Comparison of ENCODE assay signal across 8 cellular contexts in the genomic region with DNA sequence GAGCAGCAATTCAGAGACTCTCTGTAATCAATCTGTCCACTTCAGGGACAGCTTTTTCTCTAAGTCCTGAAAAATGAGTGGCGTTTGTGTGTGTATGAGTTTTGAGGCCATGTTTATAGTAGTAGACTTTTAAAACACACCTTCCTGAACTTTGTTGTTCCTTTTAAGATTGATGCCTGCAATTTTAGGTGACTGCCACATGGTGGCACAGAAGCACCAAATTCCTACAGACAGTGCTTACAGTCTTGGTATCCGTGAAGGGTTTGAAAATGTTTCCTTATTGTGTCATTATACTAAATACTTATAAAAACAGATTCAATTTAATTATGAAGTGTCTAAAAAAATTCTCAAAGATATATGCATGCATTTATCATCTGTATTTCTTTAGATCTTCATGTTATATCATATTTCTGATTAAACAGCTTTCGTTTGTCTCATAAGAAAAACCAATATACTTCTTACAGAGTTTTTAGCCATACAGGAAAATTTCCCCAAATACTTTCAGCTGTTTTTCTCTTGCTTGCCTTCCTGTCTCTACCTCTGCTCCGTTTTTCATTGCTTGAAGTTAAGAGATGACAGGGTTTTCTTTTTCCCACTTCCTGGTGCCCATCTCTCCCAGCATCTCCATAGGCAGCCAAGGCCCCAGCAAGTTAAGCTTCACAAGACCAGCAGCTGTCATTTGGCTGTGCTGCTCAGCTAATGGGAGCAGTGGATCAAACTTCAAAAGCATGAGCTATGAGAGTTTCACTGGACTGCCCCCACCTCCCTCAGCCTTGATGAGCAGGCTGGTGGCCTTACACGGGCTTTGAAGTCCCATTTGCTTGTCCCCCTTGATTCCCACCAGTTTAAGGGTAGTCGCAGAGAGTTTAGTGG.
DNase-seq lines count a peak whose midpoint lies in the region; ATAC-seq and TF ChIP-seq lines count a peak whose summit lies in the region.

No MANE protein-coding gene starts in this region.

- 80 to 82% methylated on average over 6 of the region's 6 CpGs for WGBS in lower leg skin, 2 donors
- WGBS in thyroid gland, 2 donors: 74 to 77% methylated on average over 6 of the region's 6 CpGs

- ATAC-seq in HCT116: peak; percentile 50; the same call in 1 of the 2 replicates

- no peak for TF ChIP-seq POLR2A in HCT116 (IDR thresholded peaks at IDR 0.05; ENCODE audit: borderline replicate concordance, extremely low read depth, insufficient read depth, insufficient read length)
- TF ChIP-seq POLR2A in lower leg skin (IDR thresholded peaks at IDR 0.05): no peak
- no peak for TF ChIP-seq POLR2A in thyroid gland (IDR thresholded peaks at IDR 0.05)

- intact Hi-C loops in HCT116 (cut with micrococcal nuclease) (no loop called here), lower leg skin (cut with DNase I; ENCODE audit: low total_unique reads) (no loop called here), thyroid gland (cut with DNase I) (no loop called here)

- no peaks in the 10 kb centered on the region for H3K9me3 ChIP-seq in HCT116 (ENCODE audit: control insufficient read depth in 1 of 2, insufficient read depth in 1 of 2, low read depth in 1 of 2, low read length in 2 of 2)
- H3K9me3 ChIP-seq in thyroid gland: no peaks in the 10 kb centered on the region

- H3K9me2 ChIP-seq in HCT116 (ENCODE audit: insufficient read depth): no peaks in the 10 kb centered on the region

- BruUV-seq in HCT116 (replicated peaks; lab: Mats Ljungman, UMichigan): no TSS peak

- POLR2A ChIA-PET in HCT116 (lab: Charles Lee) (no interaction called here), RWPE1 (lab: Yijun Ruan, JAX; ENCODE audit: low non-redundant PET) (no interaction called here)

- CTCF ChIA-PET in HCT116 (lab: Charles Lee): no interaction called here
- CTCF ChIA-PET in RWPE1 (lab: Yijun Ruan, JAX): interaction anchor here (0.6 to 1.1 kb wide), 2 partner anchors 111 to 1154 kb away, joined by 3 read pairs; no protein-coding TSS in a partner anchor

- no peak overlapping the region for H3K4me2 ChIP-seq in HCT116 (ENCODE audit: low read length)

- no peaks in the 10 kb centered on the region for H4K20me1 ChIP-seq in HCT116 (ENCODE audit: insufficient read depth)

- H3K4me1 ChIP-seq in HCT116 (ENCODE audit: control insufficient read depth in 1 of 2, insufficient read depth in 2 of 2, low read length in 2 of 2) (no peaks in the 10 kb centered on the region), thyroid gland (no peaks in the 10 kb centered on the region)

- TF ChIP-seq CTCF in HCT116 (IDR thresholded peaks at IDR 0.05 in 2 of 3, conservative IDR thresholded peaks at IDR 0.05 in 1 of 3; ENCODE audit: borderline replicate concordance in 1 of 3, insufficient read depth in 1 of 3, low read depth in 2 of 3, low read length in 2 of 3): peak; percentile 12 to 71 (median 64); a peak in 5 of 6 replicates
- peak; percentile 34; the same call in 1 of the 2 replicates for TF ChIP-seq CTCF in RWPE1 (conservative IDR thresholded peaks at IDR 0.05; ENCODE audit: low read depth)
- no peak for TF ChIP-seq CTCF in lower leg skin (IDR thresholded peaks at IDR 0.05)
- peak in 1 of 6 experiments; percentile 9 for TF ChIP-seq CTCF in thyroid gland (IDR thresholded peaks at IDR 0.05)

- peak; percentile 57 for DNase-seq in Daoy (ENCODE audit: low read depth)
- peak; percentile 16 for DNase-seq in HCT116 (ENCODE audit: low read depth, low spot score)
- no peak for DNase-seq in RWPE1 (ENCODE audit: low spot score)
- peak; percentile 34 for DNase-seq in glomerular visceral epithelial cell (ENCODE audit: extremely low spot score)
- no peak for DNase-seq in lower leg skin (ENCODE audit: low spot score in 2 of 2)
- no peak for DNase-seq in medulla oblongata (ENCODE audit: extremely low spot score)
- no peak for DNase-seq in thyroid gland
- DNase-seq in NCI-H1436 treated with DMSO at 0.1 percent for 48 hours (lab: John Stamatoyannopoulos, UW): no peak

- no peak overlapping the region for H3K27ac ChIP-seq in HCT116 (ENCODE audit: low read depth, low read length)
- H3K27ac ChIP-seq in RWPE1: no peak overlapping the region
- H3K27ac ChIP-seq in thyroid gland: no peak overlapping the region

- H3K79me2 ChIP-seq in HCT116 (ENCODE audit: insufficient read depth, low read length): no peaks in the 10 kb centered on the region

- RAD21 ChIA-PET in HCT116 (lab: Charles Lee; ENCODE audit: low non-redundant PET in 1 of 2, low total read pairs in 2 of 2, uncharacterized antibody in 2 of 2, unreplicated experiment in 2 of 2): interaction anchor here in 1 of 2 experiments (0.6 kb wide), 1 partner anchor 1686 kb away, joined by 3 read pairs; no protein-coding TSS in a partner anchor

- no peak overlapping the region for H2AFZ ChIP-seq in HCT116 (ENCODE audit: low read depth, low read length, poor library complexity, severe bottlenecking)

- peaks cover 25% of the 10 kb centered on the region; the same call in 1 of the 2 replicates for H3K27me3 ChIP-seq in HCT116 (ENCODE audit: insufficient read depth, low read length)
- H3K27me3 ChIP-seq in thyroid gland: no peaks in the 10 kb centered on the region

- H3K9ac ChIP-seq in HCT116 (ENCODE audit: low read length): no peak overlapping the region

- H3K4me3 ChIP-seq in HCT116 (replicated peaks in 1 of 2; ENCODE audit: low read depth in 1 of 2, low read length in 2 of 2): no peak overlapping the region
- H3K4me3 ChIP-seq in lower leg skin (ENCODE audit: low read depth, poor library complexity, severe bottlenecking): no peak overlapping the region
- no peak overlapping the region for H3K4me3 ChIP-seq in thyroid gland (replicated peaks in 1 of 3)

- H3K36me3 ChIP-seq in HCT116 (ENCODE audit: control insufficient read depth in 1 of 2, insufficient read depth in 2 of 2, low read length in 2 of 2): no peaks in the 10 kb centered on the region
- no peaks in the 10 kb centered on the region for H3K36me3 ChIP-seq in thyroid gland

- peak; percentile 52 for TF ChIP-seq RAD21 in HCT116 (IDR thresholded peaks at IDR 0.05; ENCODE audit: low read depth)

TF ChIP-seq in HCT116, 20 proteins besides CTCF, POLR2A, EP300 and RAD21:
- TF ChIP-seq ATF3 (IDR thresholded peaks at IDR 0.05): no peak
- TF ChIP-seq EGR1 (IDR thresholded peaks at IDR 0.05; ENCODE audit: low read depth): no peak
- TF ChIP-seq SRF (IDR thresholded peaks at IDR 0.05; ENCODE audit: low read depth): no peak
- TF ChIP-seq EZH2phosphoT487 (IDR thresholded peaks at IDR 0.05; ENCODE audit: borderline replicate concordance): no peak
- TF ChIP-seq, protein P1, sequence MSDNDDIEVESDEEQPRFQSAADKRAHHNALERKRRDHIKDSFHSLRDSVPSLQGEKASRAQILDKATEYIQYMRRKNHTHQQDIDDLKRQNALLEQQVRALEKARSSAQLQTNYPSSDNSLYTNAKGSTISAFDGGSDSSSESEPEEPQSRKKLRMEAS (IDR thresholded peaks at IDR 0.05): no peak
- TF ChIP-seq YY1 (IDR thresholded peaks at IDR 0.05; ENCODE audit: extremely low read depth, insufficient replicate concordance, low read depth, low read length): no peak
- no peak for TF ChIP-seq ZNF274 (IDR thresholded peaks at IDR 0.05; ENCODE audit: low read depth, low read length)
- TF ChIP-seq JUND (IDR thresholded peaks at IDR 0.05): no peak
- TF ChIP-seq SIN3A (IDR thresholded peaks at IDR 0.05; ENCODE audit: low read depth): no peak
- TF ChIP-seq POLR2AphosphoS5 (IDR thresholded peaks at IDR 0.05; ENCODE audit: low read depth, low read length): no peak
- no peak for TF ChIP-seq CBX3 (IDR thresholded peaks at IDR 0.05; ENCODE audit: low read depth)
- TF ChIP-seq, protein P2, sequence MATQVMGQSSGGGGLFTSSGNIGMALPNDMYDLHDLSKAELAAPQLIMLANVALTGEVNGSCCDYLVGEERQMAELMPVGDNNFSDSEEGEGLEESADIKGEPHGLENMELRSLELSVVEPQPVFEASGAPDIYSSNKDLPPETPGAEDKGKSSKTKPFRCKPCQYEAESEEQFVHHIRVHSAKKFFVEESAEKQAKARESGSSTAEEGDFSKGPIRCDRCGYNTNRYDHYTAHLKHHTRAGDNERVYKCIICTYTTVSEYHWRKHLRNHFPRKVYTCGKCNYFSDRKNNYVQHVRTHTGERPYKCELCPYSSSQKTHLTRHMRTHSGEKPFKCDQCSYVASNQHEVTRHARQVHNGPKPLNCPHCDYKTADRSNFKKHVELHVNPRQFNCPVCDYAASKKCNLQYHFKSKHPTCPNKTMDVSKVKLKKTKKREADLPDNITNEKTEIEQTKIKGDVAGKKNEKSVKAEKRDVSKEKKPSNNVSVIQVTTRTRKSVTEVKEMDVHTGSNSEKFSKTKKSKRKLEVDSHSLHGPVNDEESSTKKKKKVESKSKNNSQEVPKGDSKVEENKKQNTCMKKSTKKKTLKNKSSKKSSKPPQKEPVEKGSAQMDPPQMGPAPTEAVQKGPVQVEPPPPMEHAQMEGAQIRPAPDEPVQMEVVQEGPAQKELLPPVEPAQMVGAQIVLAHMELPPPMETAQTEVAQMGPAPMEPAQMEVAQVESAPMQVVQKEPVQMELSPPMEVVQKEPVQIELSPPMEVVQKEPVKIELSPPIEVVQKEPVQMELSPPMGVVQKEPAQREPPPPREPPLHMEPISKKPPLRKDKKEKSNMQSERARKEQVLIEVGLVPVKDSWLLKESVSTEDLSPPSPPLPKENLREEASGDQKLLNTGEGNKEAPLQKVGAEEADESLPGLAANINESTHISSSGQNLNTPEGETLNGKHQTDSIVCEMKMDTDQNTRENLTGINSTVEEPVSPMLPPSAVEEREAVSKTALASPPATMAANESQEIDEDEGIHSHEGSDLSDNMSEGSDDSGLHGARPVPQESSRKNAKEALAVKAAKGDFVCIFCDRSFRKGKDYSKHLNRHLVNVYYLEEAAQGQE (IDR thresholded peaks at IDR 0.05; ENCODE audit: low read depth): no peak
- no peak for TF ChIP-seq FOSL1 (IDR thresholded peaks at IDR 0.05; ENCODE audit: low read depth)

Comparison
In these comparisons a context has a peak if more than half of its experiments do, and no peak if none do; other contexts are left out.
1. DNase-seq: peak in Daoy (single experiment), HCT116 (single experiment) and glomerular visceral epithelial cell (single experiment); none in RWPE1 (single experiment), lower leg skin (0 of 2), medulla oblongata (single experiment), thyroid gland (0 of 2) and NCI-H1436 treated with DMSO at 0.1 percent for 48 hours (single experiment).
2. CTCF ChIP-seq: peak in HCT116 (3 of 3) and RWPE1 (single experiment); none in lower leg skin (0 of 3).